In the genomic region with DNA sequence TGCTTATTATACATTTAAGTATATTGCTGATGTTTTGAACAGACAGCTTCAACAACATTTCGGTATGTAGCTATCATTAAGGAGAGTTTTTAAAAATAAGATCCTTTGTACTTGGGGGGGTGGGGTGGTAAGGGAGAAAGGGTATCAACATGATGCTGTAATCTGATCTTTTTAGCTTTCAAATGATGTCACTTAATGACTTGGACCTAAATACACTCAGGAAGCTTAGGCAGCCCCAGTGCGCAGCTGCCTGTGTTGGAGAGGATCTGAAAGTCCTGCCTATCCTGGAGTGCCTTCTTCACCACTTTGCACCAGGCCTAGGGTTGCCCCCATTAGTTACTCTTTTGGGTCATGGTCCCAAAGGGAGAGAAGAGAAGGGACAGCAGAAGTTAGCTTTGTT, we compare ENCODE assay signal across 1 cellular context.
TF ChIP-seq lines count a peak whose summit lies in the region.

No MANE protein-coding gene starts in this region.

TF ChIP-seq in IMR-90, 13 proteins besides CTCF, POLR2A, EP300 and RAD21:
- TF ChIP-seq MAZ (IDR thresholded peaks at IDR 0.05; ENCODE audit: borderline replicate concordance, low read depth, low read length) (no peak), SMC3 (IDR thresholded peaks at IDR 0.05; ENCODE audit: low read depth, low read length) (no peak), CHD1 (IDR thresholded peaks at IDR 0.05; ENCODE audit: low read depth, low read length) (no peak), MAFK (IDR thresholded peaks at IDR 0.05; ENCODE audit: low read depth, low read length) (no peak), RFX5 (IDR thresholded peaks at IDR 0.05; ENCODE audit: low read depth, low read length) (no peak), RCOR1 (IDR thresholded peaks at IDR 0.05; ENCODE audit: insufficient replicate concordance, low read length) (no peak), BHLHE40 (IDR thresholded peaks at IDR 0.05; ENCODE audit: low read depth, low read length) (no peak), USF2 (IDR thresholded peaks at IDR 0.05; ENCODE audit: low read depth, low read length) (no peak), FOS (IDR thresholded peaks at IDR 0.05; ENCODE audit: low read depth, low read length) (no peak), MXI1 (IDR thresholded peaks at IDR 0.05; ENCODE audit: borderline replicate concordance, low read depth, low read length) (no peak)
TF ChIP-seq in IMR-90: peak in this region for 0.
